10 cellular contexts compared by ENCODE assay signal in the genomic region with DNA sequence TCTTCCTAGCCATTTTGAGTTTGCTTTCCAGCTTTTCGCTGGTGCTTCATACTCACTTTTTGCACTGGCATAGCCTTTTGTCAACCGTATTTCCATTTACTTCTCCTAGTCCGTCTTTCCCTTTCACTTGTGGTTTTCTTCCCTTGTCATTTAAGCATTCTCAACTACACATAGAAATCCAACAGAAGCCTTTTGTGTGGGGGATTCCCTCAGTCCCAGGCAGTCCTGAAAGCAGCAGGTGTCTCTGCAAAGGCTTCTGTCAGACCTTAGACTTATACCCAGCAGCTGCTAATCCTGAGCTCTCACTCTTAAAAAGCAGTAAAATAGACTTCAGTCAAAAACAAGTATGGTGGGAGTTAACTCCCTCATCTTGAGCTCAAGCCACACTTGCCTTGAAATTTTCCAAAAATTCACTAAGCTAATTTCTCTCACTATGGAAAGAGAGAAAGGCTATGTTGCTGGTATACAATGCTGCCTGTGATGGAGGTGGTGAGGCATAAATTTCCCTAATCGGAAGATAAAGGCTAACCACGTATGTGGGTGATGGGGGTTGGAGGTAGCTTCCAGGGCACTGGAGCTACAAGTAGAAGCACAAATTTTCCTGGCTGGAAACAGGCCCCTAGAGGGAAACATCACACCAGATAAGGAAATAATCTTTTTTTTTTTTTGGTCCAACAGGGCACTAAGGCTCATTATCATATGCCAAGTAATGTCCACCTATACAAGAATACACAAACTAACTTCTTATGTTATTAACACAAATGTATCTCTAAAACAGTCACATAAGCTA. TPM values are rescaled to one million over a fixed set of nuclear protein-coding genes. Genes with fewer than 3 reads are reported as not detected.
DNase-seq lines count a peak whose midpoint lies in the region; ATAC-seq and TF ChIP-seq lines count a peak whose summit lies in the region.
"Had no signal": no experiment of that assay in that cellular context is flagged by ENCODE, and none has a peak within 500 bp of the region (broad histone marks: within the 10 kb centered on the region; RNA-seq: fewer than 3 reads in every experiment).

No MANE protein-coding gene starts in this region.

- H3K9me2 ChIP-seq in hepatocyte (replicated peaks; ENCODE audit: insufficient read depth): no peaks in the 10 kb centered on the region

- H3K27me3 ChIP-seq in hepatocyte: no peaks in the 10 kb centered on the region
- no peaks in the 10 kb centered on the region for H3K27me3 ChIP-seq in right atrium auricular region
- no peaks in the 10 kb centered on the region for H3K27me3 ChIP-seq in gastroesophageal sphincter
- no peaks in the 10 kb centered on the region for H3K27me3 ChIP-seq in left ventricle myocardium inferior (ENCODE audit: low read depth)

- no peak overlapping the region for H2AFZ ChIP-seq in hepatocyte

- H3K27ac ChIP-seq in hepatocyte (peak overlapping the region; percentile 78), right atrium auricular region (no peak overlapping the region), gastroesophageal sphincter (no peak overlapping the region), left ventricle myocardium inferior (replicated peaks) (no peak overlapping the region)

- no peaks in the 10 kb centered on the region for H3K36me3 ChIP-seq in hepatocyte (replicated peaks; ENCODE audit: insufficient read depth, low read depth)
- H3K36me3 ChIP-seq in right atrium auricular region: no peaks in the 10 kb centered on the region
- no peaks in the 10 kb centered on the region for H3K36me3 ChIP-seq in gastroesophageal sphincter
- H3K36me3 ChIP-seq in left ventricle myocardium inferior: no peaks in the 10 kb centered on the region

- no peak for TF ChIP-seq POLR2A in gastroesophageal sphincter (IDR thresholded peaks at IDR 0.05)

- TF ChIP-seq CTCF in hepatocyte (IDR thresholded peaks at IDR 0.05; ENCODE audit: poor library complexity) (no peak), right atrium auricular region (IDR thresholded peaks at IDR 0.05) (no peak), gastroesophageal sphincter (IDR thresholded peaks at IDR 0.05) (no peak), left ventricle myocardium inferior (IDR thresholded peaks at IDR 0.05; ENCODE audit: borderline replicate concordance) (no peak)

- no peak overlapping the region for H3K4me2 ChIP-seq in hepatocyte

- no peaks in the 10 kb centered on the region for H4K20me1 ChIP-seq in hepatocyte (ENCODE audit: insufficient read depth, poor library complexity, severe bottlenecking)

- no peak for TF ChIP-seq EP300 in gastroesophageal sphincter (IDR thresholded peaks at IDR 0.05)

- ATAC-seq in GM18502 (IDR thresholded peaks at IDR 0.05; ENCODE audit: poor library complexity, unreplicated experiment): peak; percentile 78
- ATAC-seq in GM21390 (IDR thresholded peaks at IDR 0.05; ENCODE audit: unreplicated experiment): peak; percentile 69
- ATAC-seq in HG03159 (IDR thresholded peaks at IDR 0.05; ENCODE audit: unreplicated experiment): peak; percentile 65
- ATAC-seq in gastroesophageal sphincter: no peak

- H3K4me1 ChIP-seq in hepatocyte (ENCODE audit: insufficient read depth): peaks cover 21% of the 10 kb centered on the region
- H3K4me1 ChIP-seq in right atrium auricular region: no peaks in the 10 kb centered on the region
- peaks cover 0 to 7% (median 4%) of the 10 kb centered on the region in 3 donors for H3K4me1 ChIP-seq in gastroesophageal sphincter
- H3K4me1 ChIP-seq in left ventricle myocardium inferior: no peaks in the 10 kb centered on the region

- WGBS in hepatocyte (ENCODE audit: low lambda C conversion rate, missing lambda C conversion rate): 89% methylated on average over 5 of the region's 5 CpGs
- WGBS in gastroesophageal sphincter (ENCODE audit: low coverage in 1 of 2), 2 donors: 85 to 87% methylated on average over 5 of the region's 5 CpGs

- no peak overlapping the region for H3K4me3 ChIP-seq in hepatocyte
- no peak overlapping the region for H3K4me3 ChIP-seq in right atrium auricular region
- H3K4me3 ChIP-seq in gastroesophageal sphincter: no peak overlapping the region
- no peak overlapping the region for H3K4me3 ChIP-seq in left ventricle myocardium inferior

- DNase-seq in hepatocyte (ENCODE audit: low spot score) (no peak), right atrium auricular region (ENCODE audit: low spot score) (no peak), HT-29 (ENCODE audit: low spot score) (no peak), left ventricle myocardium inferior (no peak)
- DNase-seq: DND-41 had no signal

- intact Hi-C loops in left ventricle myocardium inferior (cut with micrococcal nuclease): no loop called here

- peaks cover 36% of the 10 kb centered on the region for H3K79me2 ChIP-seq in hepatocyte

- H3K9me3 ChIP-seq in hepatocyte (ENCODE audit: low read depth) (no peaks in the 10 kb centered on the region), right atrium auricular region (no peaks in the 10 kb centered on the region), gastroesophageal sphincter (no peaks in the 10 kb centered on the region), left ventricle myocardium inferior (replicated peaks) (no peaks in the 10 kb centered on the region)

RNA-seq across cellular contexts. Expression of a gene that starts 34.8 kb away (rescaled TPM):
- total RNA-seq in hepatocyte (not detected in 2 replicates), right atrium auricular region (not detected), gastroesophageal sphincter (not detected), left ventricle myocardium inferior (not detected)
- 0.36 TPM in 1 of 2 replicates, not detected in the other for polyA plus RNA-seq in hepatocyte
- not detected in 2 replicates for total RNA-seq in HT-29 (2014; rRNA removed; shearing (Covaris generic))
- total RNA-seq: glomerular endothelial cell had no signal

RNA-seq across cellular contexts. Expression of a gene that starts 40.3 kb away (rescaled TPM):
- 13.3 and 14.1 TPM in 2 replicates for total RNA-seq in hepatocyte
- polyA plus RNA-seq in hepatocyte: 8.5 and 13.5 TPM in 2 replicates
- 1 to 10 TPM in 1 of 2 donors, under 1 TPM in 1; 0.85 to 2.9 TPM for total RNA-seq in right atrium auricular region
- total RNA-seq in HT-29 (2014; rRNA removed; shearing (Covaris generic)): 3.1 TPM in 2 replicates
- 10 to 100 TPM; 10.2 to 12.4 (median 11.6) TPM for total RNA-seq in gastroesophageal sphincter
- total RNA-seq in left ventricle myocardium inferior: 2.1 TPM
